2 cellular contexts compared by ENCODE assay signal in genomic region chr1:221740941-221741363, GRCh38.
TF ChIP-seq lines count a peak whose summit lies in the region.

No MANE protein-coding gene starts in this region.

TF ChIP-seq in SK-N-SH treated with all-trans-retinoic acid at 6 μM for 48 hours, 23 proteins besides CTCF, POLR2A, EP300 and RAD21:
- TF ChIP-seq ARNTL (CRISPR knock-in tag; IDR thresholded peaks at IDR 0.05; ENCODE audit: borderline replicate concordance, low read depth) = no peak
- no peak for TF ChIP-seq ESRRG (CRISPR knock-in tag; IDR thresholded peaks at IDR 0.05)
- no peak for TF ChIP-seq RARB (CRISPR knock-in tag; IDR thresholded peaks at IDR 0.05)
- no peak for TF ChIP-seq ZFP3 (CRISPR knock-in tag; IDR thresholded peaks at IDR 0.05)
- no peak for TF ChIP-seq ZNF70 (CRISPR knock-in tag; IDR thresholded peaks at IDR 0.05)
- TF ChIP-seq ZC3H10 (CRISPR knock-in tag; IDR thresholded peaks at IDR 0.05) = no peak
- no peak for TF ChIP-seq ISL1 (CRISPR knock-in tag; IDR thresholded peaks at IDR 0.05)
- TF ChIP-seq BACH2 (CRISPR knock-in tag; IDR thresholded peaks at IDR 0.05; ENCODE audit: borderline replicate concordance) = no peak
- no peak for TF ChIP-seq PATZ1 (CRISPR knock-in tag; IDR thresholded peaks at IDR 0.05; ENCODE audit: borderline replicate concordance)
- TF ChIP-seq CSDC2 (CRISPR knock-in tag; IDR thresholded peaks at IDR 0.05) = no peak
- TF ChIP-seq, protein P1, sequence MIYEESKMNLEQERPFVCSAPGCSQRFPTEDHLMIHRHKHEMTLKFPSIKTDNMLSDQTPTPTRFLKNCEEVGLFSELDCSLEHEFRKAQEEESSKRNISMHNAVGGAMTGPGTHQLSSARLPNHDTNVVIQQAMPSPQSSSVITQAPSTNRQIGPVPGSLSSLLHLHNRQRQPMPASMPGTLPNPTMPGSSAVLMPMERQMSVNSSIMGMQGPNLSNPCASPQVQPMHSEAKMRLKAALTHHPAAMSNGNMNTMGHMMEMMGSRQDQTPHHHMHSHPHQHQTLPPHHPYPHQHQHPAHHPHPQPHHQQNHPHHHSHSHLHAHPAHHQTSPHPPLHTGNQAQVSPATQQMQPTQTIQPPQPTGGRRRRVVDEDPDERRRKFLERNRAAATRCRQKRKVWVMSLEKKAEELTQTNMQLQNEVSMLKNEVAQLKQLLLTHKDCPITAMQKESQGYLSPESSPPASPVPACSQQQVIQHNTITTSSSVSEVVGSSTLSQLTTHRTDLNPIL (CRISPR knock-in tag; IDR thresholded peaks at IDR 0.05; ENCODE audit: low read depth) = no peak
- no peak for TF ChIP-seq ZNF8 (CRISPR knock-in tag; IDR thresholded peaks at IDR 0.05)

TF ChIP-seq in endothelial cell of umbilical vein, 7 proteins besides CTCF, POLR2A, EP300 and RAD21:
- TF ChIP-seq MYC (IDR thresholded peaks at IDR 0.05; ENCODE audit: low read depth, low read length) = no peak
- no peak for TF ChIP-seq POLR2AphosphoS5 (IDR thresholded peaks at IDR 0.05; ENCODE audit: insufficient read depth, low read depth, low read length)
- TF ChIP-seq EZH2 (IDR thresholded peaks at IDR 0.05; ENCODE audit: borderline replicate concordance, low read depth, low read length, severe bottlenecking) = no peak
- no peak for TF ChIP-seq FOS (IDR thresholded peaks at IDR 0.05; ENCODE audit: borderline replicate concordance, insufficient read depth, low read length)
- no peak for TF ChIP-seq GATA2 (IDR thresholded peaks at IDR 0.05; ENCODE audit: insufficient read depth, insufficient read length, low read depth, low read length)
- TF ChIP-seq, protein P2, sequence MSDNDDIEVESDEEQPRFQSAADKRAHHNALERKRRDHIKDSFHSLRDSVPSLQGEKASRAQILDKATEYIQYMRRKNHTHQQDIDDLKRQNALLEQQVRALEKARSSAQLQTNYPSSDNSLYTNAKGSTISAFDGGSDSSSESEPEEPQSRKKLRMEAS (IDR thresholded peaks at IDR 0.05; ENCODE audit: insufficient read depth, insufficient read length) = no peak
- TF ChIP-seq JUN (IDR thresholded peaks at IDR 0.05; ENCODE audit: borderline replicate concordance, insufficient read depth, insufficient read length, low read depth) = no peak
